In the genomic region with DNA sequence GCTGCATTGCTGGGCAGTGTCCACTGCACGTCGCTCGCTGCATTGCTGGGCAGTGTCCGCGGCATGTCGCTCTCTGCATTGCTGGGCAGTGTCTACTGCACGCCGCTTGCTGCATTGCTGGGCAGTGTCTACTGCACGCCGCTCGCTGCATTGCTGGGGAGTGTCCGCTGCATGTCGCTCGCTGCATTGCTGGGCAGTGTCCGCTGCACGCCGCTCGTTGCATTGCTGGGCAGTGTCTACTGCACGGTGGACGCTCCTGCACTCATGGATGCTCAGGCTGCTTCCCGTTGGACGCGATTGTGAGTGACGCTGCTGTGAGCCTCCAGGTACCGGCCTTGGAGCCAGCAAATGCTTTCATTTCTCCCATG, we compare ENCODE assay signal across 28 cellular contexts.
"Had no signal": no experiment of that assay in that cellular context is flagged by ENCODE, and none has a peak within 500 bp of the region (broad histone marks: within the 10 kb centered on the region; RNA-seq: fewer than 3 reads in every experiment).

No MANE protein-coding gene starts in this region.

- H3K4me1 Mint-ChIP-seq: activated B cell treated with CpG ODN at 0.5 μM for 24 hours; activated CD4-positive, alpha-beta T cell treated with anti-CD3 and anti-CD28 coated beads, Interleukin-2, amount 10 ng/mL, durations not matched to agents 24 days and 14 days; activated naive CD8-positive, alpha-beta T cell treated with anti-CD3 and anti-CD28 coated beads, Interleukin-2, amount 50 U/mL, for 24 hours had no signal

- H3K27ac Mint-ChIP-seq: activated B cell treated with CpG ODN at 0.5 μM for 24 hours; activated CD4-positive, alpha-beta memory T cell treated with anti-CD3 and anti-CD28 coated beads for 36 hours; activated CD4-positive, alpha-beta T cell treated with anti-CD3 and anti-CD28 coated beads, Interleukin-2, amount 10 ng/mL, durations not matched to agents 24 days and 14 days; activated naive CD4-positive, alpha-beta T cell treated with anti-CD3 and anti-CD28 coated beads, Interleukin-2, amount 50 U/mL, for 72 hours; activated naive CD8-positive, alpha-beta T cell treated with anti-CD3 and anti-CD28 coated beads, Interleukin-2, amount 50 U/mL, for 24 hours; T-cell had no signal

- H3K4me3 ChIP-seq: cardiac muscle cell, K562 had no signal

- DNase-seq: activated B cell treated with CpG ODN at 0.5 μM for 24 hours; activated CD4-positive, alpha-beta memory T cell treated with anti-CD3 and anti-CD28 coated beads for 36 hours; activated CD4-positive, alpha-beta T cell treated with anti-CD3 and anti-CD28 coated beads for 1 hour; activated CD4-positive, alpha-beta T cell treated with anti-CD3 and anti-CD28 coated beads, Interleukin-2, amount 10 ng/mL, durations not matched to agents 24 days and 14 days; activated CD8-positive, alpha-beta memory T cell treated with anti-CD3 and anti-CD28 coated beads, Interleukin-2, amount 50 U/mL, for 4 hours; activated naive CD4-positive, alpha-beta T cell treated with Interleukin-2 at 50 U/mL for 16 hours; activated naive CD8-positive, alpha-beta T cell treated with anti-CD3 and anti-CD28 coated beads, Interleukin-2, amount 50 U/mL, for 24 hours; activated T-cell treated with anti-CD3 and anti-CD28 coated beads, Interleukin-2, amount 50 U/mL, for 1 hour; amniotic stem cell; Karpas-422; MM.1S; NCI-H1436; NCI-H1694 treated with DMSO at 0.1 percent for 48 hours; NCI-H2029 treated with DMSO at 0.1 percent for 48 hours; NCI-H345; NCI-H510A; NCI-H526 treated with DMSO at 0.1 percent for 48 hours; OCI-M1; RPMI8226; SHP77 treated with DMSO at 0.1 percent for 48 hours; T-cell; T-helper 2 cell; T1000 had no signal

- ATAC-seq: activated naive CD4-positive, alpha-beta T cell treated with anti-CD3 and anti-CD28 coated beads, Interleukin-2, amount 50 U/mL, for 72 hours; activated naive CD8-positive, alpha-beta T cell treated with anti-CD3 and anti-CD28 coated beads, Interleukin-2, amount 50 U/mL, for 24 hours; K562; Panc1; T-cell had no signal

- H3K36me3 ChIP-seq: cardiac muscle cell had no signal

- H3K27ac ChIP-seq: cardiac muscle cell had no signal

- H3K27me3 Mint-ChIP-seq: activated CD4-positive, alpha-beta T cell treated with anti-CD3 and anti-CD28 coated beads, Interleukin-2, amount 10 ng/mL, durations not matched to agents 24 days and 14 days had no signal

- H3K4me3 Mint-ChIP-seq: activated B cell treated with CpG ODN at 0.5 μM for 24 hours; activated CD4-positive, alpha-beta memory T cell treated with anti-CD3 and anti-CD28 coated beads for 36 hours; activated CD4-positive, alpha-beta T cell treated with anti-CD3 and anti-CD28 coated beads, Interleukin-2, amount 10 ng/mL, durations not matched to agents 24 days and 14 days; activated naive CD8-positive, alpha-beta T cell treated with anti-CD3 and anti-CD28 coated beads, Interleukin-2, amount 50 U/mL, for 24 hours; T-cell had no signal

- H3K36me3 Mint-ChIP-seq: activated CD4-positive, alpha-beta memory T cell treated with anti-CD3 and anti-CD28 coated beads for 36 hours; activated naive CD4-positive, alpha-beta T cell treated with anti-CD3 and anti-CD28 coated beads, Interleukin-2, amount 50 U/mL, for 72 hours; brain; T-cell had no signal

- H3K9me3 Mint-ChIP-seq: activated B cell treated with CpG ODN at 0.5 μM for 24 hours; activated CD4-positive, alpha-beta memory T cell treated with anti-CD3 and anti-CD28 coated beads for 36 hours; activated CD4-positive, alpha-beta T cell treated with anti-CD3 and anti-CD28 coated beads, Interleukin-2, amount 10 ng/mL, durations not matched to agents 24 days and 14 days; activated naive CD4-positive, alpha-beta T cell treated with anti-CD3 and anti-CD28 coated beads, Interleukin-2, amount 50 U/mL, for 72 hours; activated naive CD8-positive, alpha-beta T cell treated with anti-CD3 and anti-CD28 coated beads, Interleukin-2, amount 50 U/mL, for 24 hours; T-cell had no signal
